In genomic region chr10:16975188-16975587, GRCh38 we compare ENCODE assay signal across 1 cellular context.
TF ChIP-seq lines count a peak whose summit lies in the region.

No MANE protein-coding gene starts in this region.

TF ChIP-seq in IMR-90, 13 proteins besides CTCF, POLR2A, EP300 and RAD21:
- TF ChIP-seq RFX5 (IDR thresholded peaks at IDR 0.05; ENCODE audit: low read depth, low read length) = no peak
- TF ChIP-seq SMC3 (IDR thresholded peaks at IDR 0.05; ENCODE audit: low read depth, low read length) = no peak
- TF ChIP-seq NFE2L2 (IDR thresholded peaks at IDR 0.05; ENCODE audit: low read depth, low read length) = no peak
- TF ChIP-seq MAFK (IDR thresholded peaks at IDR 0.05; ENCODE audit: low read depth, low read length) = no peak
- TF ChIP-seq CEBPB (IDR thresholded peaks at IDR 0.05; ENCODE audit: low read depth, low read length) = no peak
- TF ChIP-seq MAZ (IDR thresholded peaks at IDR 0.05; ENCODE audit: borderline replicate concordance, low read depth, low read length) = no peak
- no peak for TF ChIP-seq USF2 (IDR thresholded peaks at IDR 0.05; ENCODE audit: low read depth, low read length)
- TF ChIP-seq MXI1 (IDR thresholded peaks at IDR 0.05; ENCODE audit: borderline replicate concordance, low read depth, low read length) = no peak
- TF ChIP-seq FOS (IDR thresholded peaks at IDR 0.05; ENCODE audit: low read depth, low read length) = no peak
- no peak for TF ChIP-seq RCOR1 (IDR thresholded peaks at IDR 0.05; ENCODE audit: insufficient replicate concordance, low read length)
